ENCODE assay signal across 10 cellular contexts in genomic region chr19:33906578-33907335, GRCh38.
A peak's percentile ranks its signal among the peaks of the same experiment; 100 is the strongest.
DNase-seq lines count a peak whose midpoint lies in the region; FAIRE-seq and TF ChIP-seq lines count a peak whose summit lies in the region.
"Had no signal": no experiment of that assay in that cellular context is flagged by ENCODE, and none has a peak within 500 bp of the region (broad histone marks: within the 10 kb centered on the region; RNA-seq: fewer than 3 reads in every experiment).

No MANE protein-coding gene starts in this region.

- H3K4me3 ChIP-seq in esophagus (ENCODE audit: low read depth in 1 of 2, low read length in 2 of 2), result peak overlapping the region; percentile 57 to 63
- peak overlapping the region; percentile 58 for H3K4me3 ChIP-seq in mesendoderm (ENCODE audit: low read length)
- H3K4me3 ChIP-seq in transverse colon, result peak overlapping the region in 3 of 4 donors; percentile 36 to 49 (median 48)

- 8 to 12% methylated on average over 52 to 59 of the region's 59 CpGs for WGBS in esophagus, 2 donors
- no CpG with 5 or more reads among the region's 59 CpGs for WGBS in mesendoderm (ENCODE audit: extremely low coverage, insufficient coverage, low lambda C conversion rate)
- 24% methylated on average over 44 of the region's 59 CpGs; no CpG with 5 or more reads in 1 of the 2 donors for WGBS in transverse colon (ENCODE audit: low coverage in 1 of 2), 2 donors

- in situ Hi-C loops in transverse colon (cut with MboI; ENCODE audit: low pct_ligation_motif_present in 1 of 4, low pct_unique_long_range_greater_than_20kb in 1 of 4, low sequenced_read_pairs in 3 of 4), result no loop called here

- H3K18ac ChIP-seq in mesendoderm (ENCODE audit: low read length), result peak overlapping the region; percentile 96

- peak overlapping the region; percentile 12 for H3K4me2 ChIP-seq in mesendoderm (ENCODE audit: low read length)

- H3K23ac ChIP-seq in mesendoderm (ENCODE audit: low read length), result peak overlapping the region; percentile 98

- H3K79me2 ChIP-seq in mesendoderm (ENCODE audit: control insufficient read depth, insufficient read depth, low read length), result no peaks in the 10 kb centered on the region

- H3K36me3 ChIP-seq in esophagus (ENCODE audit: control insufficient read depth in 2 of 2, insufficient read depth in 2 of 2, low read length in 1 of 2) (no peaks in the 10 kb centered on the region), mesendoderm (ENCODE audit: control insufficient read depth, insufficient read depth, low read length) (no peaks in the 10 kb centered on the region), transverse colon (no peaks in the 10 kb centered on the region)

- H2AK5ac ChIP-seq in mesendoderm (ENCODE audit: low read length), result no peak overlapping the region

- intact Hi-C loops in transverse colon (cut with DNase I; ENCODE audit: low total_unique reads), result no loop called here
- intact Hi-C loops in activated T-helper 2 cell treated with anti-CD3 and anti-CD28 coated beads, Interferon-gamma antibody, Interleukin-2, Interleukin-4, amounts not matched to agents 10 μg/mL and 5 μg/mL and 100 μg/mL, durations not matched to agents 14 hours and 24 hours and 36 hours (cut with micrococcal nuclease), result no loop called here

- no peak overlapping the region for H4K5ac ChIP-seq in mesendoderm (ENCODE audit: low read length)

- H3K9me3 Mint-ChIP-seq in activated T-helper 2 cell treated with anti-CD3 and anti-CD28 coated beads, Interferon-gamma antibody, Interleukin-2, Interleukin-4, amounts not matched to agents 10 μg/mL and 5 μg/mL and 100 μg/mL, durations not matched to agents 14 hours and 24 hours and 36 hours, result no peaks in the 10 kb centered on the region
- H3K9me3 Mint-ChIP-seq: activated CD4-positive, alpha-beta T cell treated with anti-CD3 and anti-CD28 coated beads, Interleukin-2, amount 10 ng/mL, durations not matched to agents 24 days and 14 days had no signal

- no peak overlapping the region for H3K27ac Mint-ChIP-seq in activated T-helper 2 cell treated with anti-CD3 and anti-CD28 coated beads, Interferon-gamma antibody, Interleukin-2, Interleukin-4, amounts not matched to agents 10 μg/mL and 5 μg/mL and 100 μg/mL, durations not matched to agents 14 hours and 24 hours and 36 hours
- H3K27ac Mint-ChIP-seq: activated CD4-positive, alpha-beta T cell treated with anti-CD3 and anti-CD28 coated beads, Interleukin-2, amount 10 ng/mL, durations not matched to agents 24 days and 14 days had no signal

- peak overlapping the region; percentile 85 for H2BK5ac ChIP-seq in mesendoderm (ENCODE audit: low read length)

- no peak for TF ChIP-seq POLR2A in transverse colon (IDR thresholded peaks at IDR 0.05)
- no peak for TF ChIP-seq POLR2A in H54 (IDR thresholded peaks at IDR 0.05; ENCODE audit: low read depth, low read length)

- no peak overlapping the region for H4K8ac ChIP-seq in mesendoderm (ENCODE audit: low read depth, low read length)

- peak overlapping the region; percentile 83 for H3K4ac ChIP-seq in mesendoderm (ENCODE audit: low read depth, low read length)

- H3K4me1 Mint-ChIP-seq in activated T-helper 2 cell treated with anti-CD3 and anti-CD28 coated beads, Interferon-gamma antibody, Interleukin-2, Interleukin-4, amounts not matched to agents 10 μg/mL and 5 μg/mL and 100 μg/mL, durations not matched to agents 14 hours and 24 hours and 36 hours (ENCODE audit: low read depth), result peaks cover 2% of the 10 kb centered on the region
- H3K4me1 Mint-ChIP-seq: activated CD4-positive, alpha-beta T cell treated with anti-CD3 and anti-CD28 coated beads, Interleukin-2, amount 10 ng/mL, durations not matched to agents 24 days and 14 days had no signal

- H3K9ac ChIP-seq in mesendoderm (ENCODE audit: low read length), result peak overlapping the region; percentile 88

- H3K27me3 ChIP-seq in esophagus (ENCODE audit: control insufficient read depth in 1 of 2, insufficient read depth in 2 of 2, low read length in 2 of 2) (no peaks in the 10 kb centered on the region), mesendoderm (ENCODE audit: insufficient read depth, low read length, poor library complexity) (no peaks in the 10 kb centered on the region), transverse colon (peaks cover 35% of the 10 kb centered on the region)

- H3K27ac ChIP-seq in esophagus (ENCODE audit: low read depth in 2 of 2, low read length in 1 of 2), result peak overlapping the region; percentile 93
- H3K27ac ChIP-seq in mesendoderm (ENCODE audit: low read depth, low read length), result peak overlapping the region; percentile 89
- peak overlapping the region; percentile 73 to 81 (median 78) for H3K27ac ChIP-seq in transverse colon
- H3K27ac ChIP-seq: 22Rv1 had no signal

- H3K36me3 Mint-ChIP-seq in activated T-helper 2 cell treated with anti-CD3 and anti-CD28 coated beads, Interferon-gamma antibody, Interleukin-2, Interleukin-4, amounts not matched to agents 10 μg/mL and 5 μg/mL and 100 μg/mL, durations not matched to agents 14 hours and 24 hours and 36 hours (ENCODE audit: low read depth), result no peaks in the 10 kb centered on the region

- H3K27me3 Mint-ChIP-seq in activated T-helper 2 cell treated with anti-CD3 and anti-CD28 coated beads, Interferon-gamma antibody, Interleukin-2, Interleukin-4, amounts not matched to agents 10 μg/mL and 5 μg/mL and 100 μg/mL, durations not matched to agents 14 hours and 24 hours and 36 hours (ENCODE audit: low read depth), result peaks cover 29% of the 10 kb centered on the region

- H2BK15ac ChIP-seq in mesendoderm (replicated peaks; ENCODE audit: low read depth), result no peak overlapping the region

- peaks cover 3% of the 10 kb centered on the region for H3K79me1 ChIP-seq in mesendoderm (ENCODE audit: low read length)

- DNase-seq in NCI-H748 (lab: John Stamatoyannopoulos, UW; ENCODE audit: unreplicated experiment) (peak; percentile 17), NCI-H748 treated with DMSO at 0.1 percent for 48 hours (lab: John Stamatoyannopoulos, UW) (no peak), mesendoderm (peak; percentile 89), transverse colon (no peak), H54 (ENCODE audit: insufficient read length, low spot score) (no peak)
- no peak for DNase-seq in activated T-helper 2 cell treated with anti-CD3 and anti-CD28 coated beads, Interferon-gamma antibody, Interleukin-2, Interleukin-4, amounts not matched to agents 10 μg/mL and 5 μg/mL and 100 μg/mL, durations not matched to agents 14 hours and 24 hours and 36 hours (ENCODE audit: low spot score)
- DNase-seq in stimulated activated naive CD4-positive, alpha-beta T cell treated with Interleukin-2 at 50 U/mL for 16 hours (lab: John Stamatoyannopoulos, UW), result no peak
- DNase-seq: activated CD4-positive, alpha-beta T cell treated with anti-CD3 and anti-CD28 coated beads, Interleukin-2, amount 10 ng/mL, durations not matched to agents 24 days and 14 days had no signal

- peaks cover 0 to 5% of the 10 kb centered on the region in 2 donors for H3K4me1 ChIP-seq in esophagus (ENCODE audit: control insufficient read depth in 2 of 2, insufficient read depth in 2 of 2, low read length in 1 of 2)
- peaks cover 6% of the 10 kb centered on the region for H3K4me1 ChIP-seq in mesendoderm (ENCODE audit: control insufficient read depth, low read depth, low read length)
- H3K4me1 ChIP-seq in transverse colon, result peaks cover 0 to 18% (median 15%) of the 10 kb centered on the region in 4 donors

- H3K9me3 ChIP-seq in esophagus (ENCODE audit: control insufficient read depth in 2 of 2, insufficient read depth in 1 of 2, low read depth in 1 of 2, low read length in 1 of 2) (peaks cover 0 to 3% of the 10 kb centered on the region in 2 donors), transverse colon (no peaks in the 10 kb centered on the region)

- no peak for TF ChIP-seq EP300 in transverse colon (IDR thresholded peaks at IDR 0.05; ENCODE audit: low read depth)

- no peak overlapping the region for H3K4me3 Mint-ChIP-seq in activated T-helper 2 cell treated with anti-CD3 and anti-CD28 coated beads, Interferon-gamma antibody, Interleukin-2, Interleukin-4, amounts not matched to agents 10 μg/mL and 5 μg/mL and 100 μg/mL, durations not matched to agents 14 hours and 24 hours and 36 hours (ENCODE audit: low read depth)
- H3K4me3 Mint-ChIP-seq: activated CD4-positive, alpha-beta T cell treated with anti-CD3 and anti-CD28 coated beads, Interleukin-2, amount 10 ng/mL, durations not matched to agents 24 days and 14 days had no signal

- H3K56ac ChIP-seq in mesendoderm (ENCODE audit: low read length), result peak overlapping the region; percentile 93

- no peak for TF ChIP-seq CTCF in transverse colon (IDR thresholded peaks at IDR 0.05)

- no peak overlapping the region for H2BK120ac ChIP-seq in mesendoderm (ENCODE audit: low read depth, low read length)

- no peak for FAIRE-seq in H54 (lab: Jason Lieb, UNC)

Comparison
In these comparisons a context has a peak if more than half of its experiments do, and no peak if none do; other contexts are left out.
1. DNase-seq: peak in NCI-H748 (single experiment) and mesendoderm (single experiment); none in NCI-H748 treated with DMSO at 0.1 percent for 48 hours (single experiment), transverse colon (single experiment), activated T-helper 2 cell treated with anti-CD3 and anti-CD28 coated beads, Interferon-gamma antibody, Interleukin-2, Interleukin-4, amounts not matched to agents 10 μg/mL and 5 μg/mL and 100 μg/mL, durations not matched to agents 14 hours and 24 hours and 36 hours (single experiment), stimulated activated naive CD4-positive, alpha-beta T cell treated with Interleukin-2 at 50 U/mL for 16 hours (single experiment) and H54 (single experiment).
2. Peak in every context shown above with its lines, with median percentiles within 50 percentile points of each other: H3K27ac ChIP-seq and H3K4me3 ChIP-seq.